25 cellular contexts compared by ENCODE assay signal in the genomic region with DNA sequence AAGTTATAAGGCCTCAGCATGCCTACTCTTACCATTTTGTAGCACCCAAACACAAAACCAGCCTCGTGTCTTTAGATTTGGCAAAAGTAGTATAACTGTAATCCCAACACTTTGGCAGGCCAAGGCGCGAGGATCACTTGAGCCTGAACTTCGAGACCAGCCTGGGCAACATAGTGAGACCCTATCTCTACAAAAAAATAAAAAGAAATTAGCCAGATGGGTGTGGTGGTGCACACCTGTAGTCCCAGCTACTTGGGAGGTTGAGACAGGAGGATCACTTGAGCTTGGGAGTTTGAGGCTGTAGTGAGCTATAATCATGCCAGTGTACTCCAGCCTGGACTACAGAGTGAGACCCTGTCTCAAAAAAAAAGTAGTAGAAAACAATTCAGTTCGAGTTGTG.
"Had no signal": no experiment of that assay in that cellular context is flagged by ENCODE, and none has a peak within 500 bp of the region (broad histone marks: within the 10 kb centered on the region; RNA-seq: fewer than 3 reads in every experiment).

No MANE protein-coding gene starts in this region.

- H3K4me3 ChIP-seq: colonic mucosa, coronary artery, dorsolateral prefrontal cortex, esophagus muscularis mucosa, esophagus squamous epithelium, gastrocnemius medialis, gastroesophageal sphincter, heart left ventricle, heart right ventricle had no signal

- H3K4me3 Mint-ChIP-seq: dendritic cell treated with granulocyte-macrophage colony-stimulating factor and Interleukin-4, amounts not matched to agents 40 ng/mL and 50 ng/mL, for 4 days; effector memory CD8-positive, alpha-beta T cell; endodermal cell had no signal

- H3K4me1 ChIP-seq: colonic mucosa, esophagus muscularis mucosa, esophagus squamous epithelium, foreskin keratinocyte, gastrocnemius medialis, gastroesophageal sphincter, heart left ventricle had no signal

- H3K27ac Mint-ChIP-seq: dendritic cell treated with granulocyte-macrophage colony-stimulating factor and Interleukin-4, amounts not matched to agents 40 ng/mL and 50 ng/mL, for 4 days; effector memory CD8-positive, alpha-beta T cell; endodermal cell had no signal

- H3K36me3 ChIP-seq: colonic mucosa had no signal

- ATAC-seq: effector memory CD8-positive, alpha-beta T cell; esophagus mucosa; foreskin keratinocyte; gastrocnemius medialis; gastroesophageal sphincter; heart left ventricle; heart right ventricle had no signal

- DNase-seq: colonic mucosa; cortex of kidney; dermis blood vessel endothelial cell; dorsolateral prefrontal cortex; effector CD4-positive, alpha-beta T cell; effector CD8-positive, alpha-beta T cell; effector memory CD4-positive, alpha-beta T cell; effector memory CD8-positive, alpha-beta T cell; endodermal cell; erythroblast; esophagus squamous epithelium; foreskin fibroblast; foreskin keratinocyte; foreskin melanocyte; gastrocnemius medialis; glutamatergic neuron; head of caudate nucleus; heart left ventricle; heart right ventricle had no signal

- H3K27me3 Mint-ChIP-seq: dendritic cell treated with granulocyte-macrophage colony-stimulating factor and Interleukin-4, amounts not matched to agents 40 ng/mL and 50 ng/mL, for 4 days; effector memory CD8-positive, alpha-beta T cell had no signal

- H3K27ac ChIP-seq: colonic mucosa, coronary artery, dorsolateral prefrontal cortex, epithelial cell of prostate, esophagus muscularis mucosa, esophagus squamous epithelium, foreskin keratinocyte, gastrocnemius medialis, gastroesophageal sphincter, heart left ventricle, heart right ventricle had no signal

- H3K9me3 ChIP-seq: colonic mucosa, esophagus muscularis mucosa, esophagus squamous epithelium, gastrocnemius medialis, gastroesophageal sphincter, heart left ventricle, heart right ventricle had no signal

- H3K9me3 Mint-ChIP-seq: dendritic cell treated with granulocyte-macrophage colony-stimulating factor and Interleukin-4, amounts not matched to agents 40 ng/mL and 50 ng/mL, for 4 days; effector memory CD8-positive, alpha-beta T cell; endodermal cell had no signal
